23 cellular contexts compared by ENCODE assay signal in the genomic region with DNA sequence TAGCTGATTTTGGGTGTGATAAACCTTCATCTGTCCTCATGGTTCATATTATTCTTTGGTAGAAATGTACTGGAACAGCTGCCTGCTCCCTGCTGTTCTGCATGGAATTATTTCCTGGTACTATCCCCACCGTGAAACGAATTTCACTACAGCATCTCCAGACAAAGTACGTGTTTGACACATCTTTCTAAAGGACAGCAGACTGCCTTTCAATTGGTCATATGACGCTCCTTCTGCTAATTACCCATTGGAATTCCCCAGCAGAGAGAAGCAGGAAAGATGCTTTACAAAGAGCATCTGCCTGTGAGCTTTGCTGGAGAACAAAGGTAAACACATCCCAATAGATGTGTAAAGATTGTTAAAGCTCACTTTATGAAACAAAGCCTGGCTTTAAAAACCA. TPM values are rescaled to one million over a fixed set of nuclear protein-coding genes. Genes with fewer than 3 reads are reported as not detected.
A peak's percentile ranks its signal among the peaks of the same experiment; 100 is the strongest.
DNase-seq lines count a peak whose midpoint lies in the region; ATAC-seq and TF ChIP-seq lines count a peak whose summit lies in the region.
"Had no signal": no experiment of that assay in that cellular context is flagged by ENCODE, and none has a peak within 500 bp of the region (broad histone marks: within the 10 kb centered on the region; RNA-seq: fewer than 3 reads in every experiment).

No MANE protein-coding gene starts in this region.

- peak overlapping the region in 1 of 2 experiments; percentile 15; a peak in 1 of 4 replicates for H4K8ac ChIP-seq in IMR-90 (ENCODE audit: low read depth in 2 of 2, low read length in 2 of 2)

- dilution Hi-C loops in IMR-90 (cut with HindIII; ENCODE audit: low sequenced_read_pairs, unreplicated experiment), result no loop called here

- POLR2A ChIA-PET in IMR-90 (lab: Charles Lee; ENCODE audit: unreplicated experiment), result no interaction called here

- H3K56ac ChIP-seq in IMR-90 (ENCODE audit: extremely low read depth, insufficient read depth, low read length), result no peak overlapping the region

- no peak overlapping the region for H4K91ac ChIP-seq in IMR-90 (ENCODE audit: insufficient read depth, low read depth, low read length)

- no peaks in the 10 kb centered on the region for H3K9me3 ChIP-seq in IMR-90 (ENCODE audit: control insufficient read depth, insufficient read depth, low read length)
- no peaks in the 10 kb centered on the region for H3K9me3 ChIP-seq in MG63
- H3K9me3 ChIP-seq: colonic mucosa, SJSA1, upper lobe of left lung had no signal

- intact Hi-C loops in IMR-90 (cut with micrococcal nuclease), result no loop called here

- DNase-seq in DMS 273 (lab: John Stamatoyannopoulos, UW; ENCODE audit: unreplicated experiment) (peak; percentile 11), DMS 273 treated with DMSO at 0.1 percent for 48 hours (lab: John Stamatoyannopoulos, UW) (no peak), IMR-90 (peak; percentile 18), RPMI7951 (ENCODE audit: low read depth) (peak; percentile 55), islet precursor cell (peak; percentile 64), MG63 (no peak)
- no peak for DNase-seq in stimulated activated CD4-positive, alpha-beta T cell treated with anti-CD3 and anti-CD28 coated beads, Interleukin-2, amount 100 ng/mL, for 48 hours
- DNase-seq: activated CD4-positive, alpha-beta T cell treated with anti-CD3 and anti-CD28 coated beads for 36 hours; activated effector memory CD4-positive, alpha-beta T cell treated with anti-CD3 and anti-CD28 coated beads, Interleukin-2, amount 50 U/mL, for 16 hours; colonic mucosa; EL; naive B cell; stimulated activated naive CD4-positive, alpha-beta T cell treated with Interleukin-2 at 50 U/mL for 16 hours; T1000; upper lobe of left lung had no signal

- H2BK20ac ChIP-seq in IMR-90 (ENCODE audit: low read depth, low read length), result no peak overlapping the region

- no peak overlapping the region for H2AK9ac ChIP-seq in IMR-90 (replicated peaks; ENCODE audit: low read depth, low read length, poor library complexity)

- TF ChIP-seq RAD21 in IMR-90 (IDR thresholded peaks at IDR 0.05; ENCODE audit: low read length), result no peak

- peak overlapping the region; percentile 16; the same call in 1 of the 2 replicates for H3K14ac ChIP-seq in IMR-90 (replicated peaks; ENCODE audit: low read depth, low read length)

- H3K4me1 ChIP-seq in IMR-90 (ENCODE audit: control insufficient read depth, insufficient read depth, low read length), result peaks cover 4% of the 10 kb centered on the region
- H3K4me1 ChIP-seq: colonic mucosa had no signal

- CTCF ChIA-PET in IMR-90 (lab: Yijun Ruan, JAX), result no interaction called here

- TF ChIP-seq CTCF in IMR-90 (conservative IDR thresholded peaks at IDR 0.05; ENCODE audit: low read depth, low read length), result no peak

- no peak overlapping the region for H3K27ac ChIP-seq in IMR-90 (ENCODE audit: insufficient read depth, low read length)
- H3K27ac ChIP-seq: 22Rv1, colonic mucosa, SJSA1, upper lobe of left lung had no signal

- no peak overlapping the region for H2AK5ac ChIP-seq in IMR-90 (ENCODE audit: low read depth, low read length)

- H2BK120ac ChIP-seq in IMR-90 (ENCODE audit: low read depth, low read length), result 0 out of 2 replicates have a peak overlapping the region, but pooled peaks have one; percentile 3

- WGBS in IMR-90 (ENCODE audit: extremely low coverage in 2 of 2, insufficient read length in 1 of 2), 2 experiments, result 25% methylated on average over 3 of the region's 4 CpGs; no CpG with 5 or more reads in 1 of the 2 experiments

- no TSS peak for BruUV-seq in IMR-90 (replicated peaks; lab: Mats Ljungman, UMichigan)

- H3K36me3 ChIP-seq in IMR-90 (ENCODE audit: control insufficient read depth, insufficient read depth, low read length) (no peaks in the 10 kb centered on the region), MG63 (no peaks in the 10 kb centered on the region)
- H3K36me3 ChIP-seq: colonic mucosa, SJSA1, upper lobe of left lung had no signal

- H3K9me1 ChIP-seq in IMR-90 (ENCODE audit: insufficient read depth, low read length), result no peaks in the 10 kb centered on the region; the same call in 1 of the 2 replicates

- no peak overlapping the region for H3K23ac ChIP-seq in IMR-90 (ENCODE audit: low read depth, low read length)

- H2BK5ac ChIP-seq in IMR-90 (ENCODE audit: low read depth, low read length, poor library complexity, severe bottlenecking), result no peak overlapping the region

- H3K4me3 ChIP-seq in IMR-90 (ENCODE audit: insufficient read depth, low read depth, low read length) (no peak overlapping the region), MG63 (no peak overlapping the region)
- H3K4me3 ChIP-seq: colonic mucosa, lung, SJSA1, upper lobe of left lung had no signal

- H3K27me3 ChIP-seq in IMR-90 (ENCODE audit: control insufficient read depth, insufficient read depth, low read length) (no peaks in the 10 kb centered on the region), MG63 (no peaks in the 10 kb centered on the region)
- H3K27me3 ChIP-seq: SJSA1 had no signal

- H3K9ac ChIP-seq in IMR-90 (ENCODE audit: low read depth, low read length), result no peak overlapping the region

- H3K79me1 ChIP-seq in IMR-90 (ENCODE audit: low read depth in 1 of 2, low read length in 2 of 2), result peaks cover 0 to 7% of the 10 kb centered on the region in 2 experiments; a peak in 1 of 4 replicates

- H3K18ac ChIP-seq in IMR-90 (ENCODE audit: low read depth, low read length), result no peak overlapping the region; the same call in 1 of the 2 replicates

- no peak overlapping the region for H4K5ac ChIP-seq in IMR-90 (ENCODE audit: low read depth, low read length)

- H3K4ac ChIP-seq in IMR-90 (ENCODE audit: low read depth, low read length), result no peak overlapping the region

- no peak for ATAC-seq in IMR-90 (ENCODE audit: low read depth)
- ATAC-seq in HG03342 (IDR thresholded peaks at IDR 0.05; ENCODE audit: unreplicated experiment), result no peak
- ATAC-seq: activated CD4-positive, alpha-beta T cell treated with anti-CD3 and anti-CD28 coated beads for 36 hours had no signal

- H4K20me1 ChIP-seq in IMR-90 (ENCODE audit: insufficient read depth, low read length), result no peaks in the 10 kb centered on the region

- no peak overlapping the region for H2AFZ ChIP-seq in IMR-90 (replicated peaks; ENCODE audit: low read length, poor library complexity)

- in situ Hi-C loops in IMR-90 (cut with MboI; ENCODE audit: low sequenced_read_pairs), result no loop called here

- TF ChIP-seq POLR2A in IMR-90 (IDR thresholded peaks at IDR 0.05; ENCODE audit: low read depth, low read length), result no peak

- no peak overlapping the region; the same call in 2 of the 3 replicates for H2BK15ac ChIP-seq in IMR-90 (ENCODE audit: low read depth, low read length)

- H3K4me2 ChIP-seq in IMR-90 (ENCODE audit: low read depth, low read length), result no peak overlapping the region

TF ChIP-seq in IMR-90, 13 proteins besides CTCF, POLR2A, EP300 and RAD21:
- TF ChIP-seq RFX5 (IDR thresholded peaks at IDR 0.05; ENCODE audit: low read depth, low read length) (no peak), SMC3 (IDR thresholded peaks at IDR 0.05; ENCODE audit: low read depth, low read length) (no peak), MXI1 (IDR thresholded peaks at IDR 0.05; ENCODE audit: borderline replicate concordance, low read depth, low read length) (no peak)

RNA-seq across cellular contexts. Expression of gene RFX8, which starts 4.4 kb away (rescaled TPM):
- total RNA-seq in IMR-90 (2012; rRNA removed), result 1.9 and 2.9 TPM in 2 replicates
- 3.4 and 5.3 TPM in 2 replicates for polyA plus RNA-seq in IMR-90 (2012; rRNA removed)
- polyA plus RNA-seq in IMR-90 (2012; cell fraction: cytosol; rRNA removed), result 0.65 and 1.5 TPM in 2 replicates
- 15.7 and 27.7 TPM in 2 replicates for polyA plus RNA-seq in IMR-90 (2012; cell fraction: nucleus; rRNA removed; ENCODE audit: low replicate concordance)
- total RNA-seq in RPMI7951 (2014; rRNA removed; shearing (Covaris generic)), result 9.3 and 10.8 TPM in 2 replicates
- total RNA-seq in MG63 (2014; rRNA removed; shearing (Covaris generic); ENCODE audit: low replicate concordance), result not detected in 2 replicates
- total RNA-seq: colonic mucosa, H4, M059J, OCI-LY7 had no signal
- polyA plus RNA-seq: CD14-positive monocyte had no signal

Comparison
In these comparisons a context has a peak if more than half of its experiments do, and no peak if none do; other contexts are left out.
1. DNase-seq: peak in DMS 273 (single experiment), IMR-90 (single experiment), RPMI7951 (single experiment) and islet precursor cell (single experiment); none in DMS 273 treated with DMSO at 0.1 percent for 48 hours (single experiment), stimulated activated CD4-positive, alpha-beta T cell treated with anti-CD3 and anti-CD28 coated beads, Interleukin-2, amount 100 ng/mL, for 48 hours (0 of 2) and MG63 (single experiment).